8 cellular contexts compared by ENCODE assay signal in genomic region chr15:90232941-90233700, GRCh38. TPM values are rescaled to one million over a fixed set of nuclear protein-coding genes. Genes with fewer than 3 reads are reported as not detected.
A peak's percentile ranks its signal among the peaks of the same experiment; 100 is the strongest.
DNase-seq lines count a peak whose midpoint lies in the region; ATAC-seq and TF ChIP-seq lines count a peak whose summit lies in the region.

No MANE protein-coding gene starts in this region.

- H3K4me3 ChIP-seq in fibroblast of the aortic adventitia (ENCODE audit: low read depth, low read length) (peak overlapping the region; percentile 87), neuron (ENCODE audit: low read length) (peak overlapping the region; percentile 90), tibial artery (peak overlapping the region; percentile 80 to 97)

- no peaks in the 10 kb centered on the region for H3K9me3 Mint-ChIP-seq in activated T-cell treated with anti-CD3 and anti-CD28 coated beads, Interleukin-2, amount 50 U/mL, for 72 hours

- H3K9me3 ChIP-seq in neuron (ENCODE audit: low read length) (no peaks in the 10 kb centered on the region), tibial artery (no peaks in the 10 kb centered on the region)

- ATAC-seq in HG02970 (IDR thresholded peaks at IDR 0.05; ENCODE audit: low FRiP score, unreplicated experiment): peak; percentile 34
- peak; percentile 45 to 61 for ATAC-seq in activated T-cell treated with anti-CD3 and anti-CD28 coated beads, Interleukin-2, amount 50 U/mL, for 72 hours (replicated peaks in 1 of 2)

- H3K27me3 ChIP-seq in neuron (ENCODE audit: insufficient read depth, low read length) (no peaks in the 10 kb centered on the region), tibial artery (no peaks in the 10 kb centered on the region)

- H3K27ac Mint-ChIP-seq in activated T-cell treated with anti-CD3 and anti-CD28 coated beads, Interleukin-2, amount 50 U/mL, for 72 hours: peak overlapping the region; percentile 97

- H3K36me3 Mint-ChIP-seq in activated T-cell treated with anti-CD3 and anti-CD28 coated beads, Interleukin-2, amount 50 U/mL, for 72 hours (ENCODE audit: insufficient read depth in 2 of 2): peaks cover 10 to 12% of the 10 kb centered on the region in 2 donors

- intact Hi-C loops in tibial artery (cut with DNase I; ENCODE audit: low total_unique reads): no loop called here

- H2AFZ ChIP-seq in neuron (ENCODE audit: low read depth, low read length): peak overlapping the region; percentile 90

- TF ChIP-seq CTCF in GM13977 (IDR thresholded peaks at IDR 0.05; ENCODE audit: extremely low read depth, insufficient read depth, missing control alignments) (peak; percentile 47), fibroblast of the aortic adventitia (IDR thresholded peaks at IDR 0.05; ENCODE audit: insufficient read depth, low read length) (peak; percentile 60), tibial artery (IDR thresholded peaks at IDR 0.05) (peak; percentile 29 to 38)

- DNase-seq in 8988T: peak; percentile 53
- peak; percentile 51 for DNase-seq in GM13977 (ENCODE audit: low spot score)
- peak; percentile 26 for DNase-seq in NOMO-1 treated with dmso at 0.1 percent for 144 hours (lab: John Stamatoyannopoulos, UW; ENCODE audit: unreplicated experiment)
- DNase-seq in activated T-cell treated with anti-CD3 and anti-CD28 coated beads, Interleukin-2, amount 50 U/mL, for 72 hours: peak; percentile 60 to 78
- DNase-seq in fibroblast of the aortic adventitia (ENCODE audit: low read depth): peak; percentile 52
- peak; percentile 53 to 79 for DNase-seq in tibial artery

- in situ Hi-C loops in GM13977 (cut with MboI; ENCODE audit: low pct_unique_long_range_greater_than_20kb, low sequenced_read_pairs, unreplicated experiment): no loop called here

- H3K4me1 ChIP-seq in neuron (ENCODE audit: insufficient read depth, low read length) (peaks cover 8% of the 10 kb centered on the region), tibial artery (peaks cover 0 to 41% (median 25%) of the 10 kb centered on the region in 4 donors)

- H3K27ac ChIP-seq in tibial artery: peak overlapping the region; percentile 92 to 96

- H3K27me3 Mint-ChIP-seq in activated T-cell treated with anti-CD3 and anti-CD28 coated beads, Interleukin-2, amount 50 U/mL, for 72 hours (ENCODE audit: low read depth): no peaks in the 10 kb centered on the region

- H3K4me1 Mint-ChIP-seq in activated T-cell treated with anti-CD3 and anti-CD28 coated beads, Interleukin-2, amount 50 U/mL, for 72 hours (ENCODE audit: low read depth): peaks cover 55% of the 10 kb centered on the region

- H3K4me3 Mint-ChIP-seq in activated T-cell treated with anti-CD3 and anti-CD28 coated beads, Interleukin-2, amount 50 U/mL, for 72 hours: peak overlapping the region; percentile 89 to 97

- H3K36me3 ChIP-seq in neuron (ENCODE audit: insufficient read depth, low read length): peaks cover 25% of the 10 kb centered on the region
- H3K36me3 ChIP-seq in tibial artery: peaks cover 19 to 57% (median 42%) of the 10 kb centered on the region in 3 donors

RNA-seq across cellular contexts. Expression of gene CIB1, which starts 0.6 kb away (rescaled TPM):
- 100 to 1,000 TPM; 135 to 136 TPM for total RNA-seq in activated T-cell treated with anti-CD3 and anti-CD28 coated beads, Interleukin-2, amount 50 U/mL, for 72 hours
- total RNA-seq in fibroblast of the aortic adventitia (ENCODE audit: low replicate concordance): 12.8 and 32.3 TPM in 2 replicates

RNA-seq across cellular contexts. Expression of gene GDPGP1, which starts 0.9 kb away (rescaled TPM):
- total RNA-seq in activated T-cell treated with anti-CD3 and anti-CD28 coated beads, Interleukin-2, amount 50 U/mL, for 72 hours: 1 to 10 TPM; 5.8 to 7.0 TPM
- total RNA-seq in fibroblast of the aortic adventitia (ENCODE audit: low replicate concordance): 8.7 and 9.6 TPM in 2 replicates

RNA-seq across cellular contexts. Expression of gene TTLL13, which starts 16.2 kb away (rescaled TPM):
- 1 to 10 TPM in 1 of 2 donors, under 1 TPM in 1; 0.24 to 1.9 TPM for total RNA-seq in activated T-cell treated with anti-CD3 and anti-CD28 coated beads, Interleukin-2, amount 50 U/mL, for 72 hours
- total RNA-seq in fibroblast of the aortic adventitia (ENCODE audit: low replicate concordance): 0.09 TPM in 1 of 2 replicates, not detected in the other

RNA-seq across cellular contexts. Expression of gene SEMA4B, which starts 32.0 kb away (rescaled TPM):
- total RNA-seq in activated T-cell treated with anti-CD3 and anti-CD28 coated beads, Interleukin-2, amount 50 U/mL, for 72 hours: 10 to 100 TPM; 14.2 to 15.5 TPM
- total RNA-seq in fibroblast of the aortic adventitia (ENCODE audit: low replicate concordance): 9.2 and 14.5 TPM in 2 replicates

RNA-seq across cellular contexts. Expression of gene NGRN, which starts 32.4 kb away (rescaled TPM):
- total RNA-seq in activated T-cell treated with anti-CD3 and anti-CD28 coated beads, Interleukin-2, amount 50 U/mL, for 72 hours: 10 to 100 TPM; 38.0 to 38.9 TPM
- total RNA-seq in fibroblast of the aortic adventitia (ENCODE audit: low replicate concordance): 67.2 and 76.3 TPM in 2 replicates

Comparison
In these comparisons a context has a peak if more than half of its experiments do, and no peak if none do; other contexts are left out.
1. Peak in every context shown above with its lines: DNase-seq, ATAC-seq, H3K4me3 ChIP-seq and H3K27ac ChIP-seq.